ENCODE assay signal across 8 cellular contexts in genomic region chr1:34865573-34865972, GRCh38. TPM values are rescaled to one million over a fixed set of nuclear protein-coding genes. Genes with fewer than 3 reads are reported as not detected.
DNase-seq lines count a peak whose midpoint lies in the region; ATAC-seq, FAIRE-seq and TF ChIP-seq lines count a peak whose summit lies in the region.

No MANE protein-coding gene starts in this region.

- no peaks in the 10 kb centered on the region for H3K36me3 ChIP-seq in mucosa of descending colon (ENCODE audit: low read depth)

- H3K27ac ChIP-seq in A549 (peak overlapping the region; percentile 72 to 91), HL-60 (replicated peaks) (no peak overlapping the region), caudate nucleus (ENCODE audit: low read depth, low read length) (peak overlapping the region; percentile 62)

- H3K27me3 ChIP-seq in HL-60 (ENCODE audit: insufficient read depth, poor library complexity, severe bottlenecking) = no peaks in the 10 kb centered on the region

- peak overlapping the region; percentile 64 for H3K4me2 ChIP-seq in A549

- TF ChIP-seq CTCF in A549 (IDR thresholded peaks at IDR 0.05) = no peak
- TF ChIP-seq CTCF in HL-60 (IDR thresholded peaks at IDR 0.05; ENCODE audit: insufficient read depth, low read length) = no peak
- no peak for TF ChIP-seq CTCF in mucosa of descending colon (IDR thresholded peaks at IDR 0.05)

- H3K9me3 ChIP-seq in A549 (no peaks in the 10 kb centered on the region), mucosa of descending colon (no peaks in the 10 kb centered on the region)

- TF ChIP-seq RAD21 in A549 (conservative IDR thresholded peaks at IDR 0.05 in 1 of 2, IDR thresholded peaks at IDR 0.05 in 1 of 2) = no peak

- CTCF ChIA-PET in A549 (lab: Yijun Ruan, JAX) = interaction anchor here (1.2 to 6.6 kb wide), 9 partner anchors 12 to 139 kb away, joined by 3 to 45 read pairs (median 6); no protein-coding TSS in a partner anchor

- H3K4me3 ChIP-seq in A549 (peak overlapping the region; percentile 50), HL-60 (replicated peaks; ENCODE audit: insufficient read depth, low read length) (peak overlapping the region; percentile 58), mucosa of descending colon (peak overlapping the region; percentile 29)

- POLR2A ChIA-PET in A549 (lab: Yijun Ruan, JAX) = no interaction called here

- FAIRE-seq in A549 (lab: Jason Lieb, UNC) = no peak

- TF ChIP-seq POLR2A in A549 (IDR thresholded peaks at IDR 0.05; ENCODE audit: low read length) = no peak

- no CpG with 5 or more reads among the region's 25 CpGs for WGBS in A549 (ENCODE audit: missing lambda C conversion rate)

- ATAC-seq in A549 (no peak), mucosa of descending colon (peak; percentile 3)

- no peak for TF ChIP-seq EP300 in A549 (IDR thresholded peaks at IDR 0.05)

- no peak for DNase-seq in A549 (ENCODE audit: low read depth in 1 of 2, low spot score in 1 of 2)
- no peak for DNase-seq in HL-60 (ENCODE audit: low read depth in 1 of 2, low spot score in 1 of 2)
- no peak for DNase-seq in caudate nucleus (lab: John Stamatoyannopoulos, UW)
- DNase-seq in mucosa of descending colon = peak in 2 of 3 donors; percentile 48 to 52
- DNase-seq in dedifferentiated amniotic fluid mesenchymal stem cell (ENCODE audit: extremely low spot score) = no peak
- no peak for DNase-seq in central memory CD4-positive, alpha-beta T cell
- no peak for DNase-seq in kidney tubule cell (ENCODE audit: low spot score)
- DNase-seq in NCI-H2171 (lab: John Stamatoyannopoulos, UW) = no peak

- intact Hi-C loops in mucosa of descending colon (cut with DNase I, micrococcal nuclease) = no loop called here

- H3K4me1 ChIP-seq in A549 (0 out of 3 replicates have a peak, but pooled peaks cover 3% of the 10 kb centered on the region), mucosa of descending colon (ENCODE audit: low read depth) (peaks cover 21% of the 10 kb centered on the region)

TF ChIP-seq in A549, 52 proteins besides CTCF, POLR2A, EP300 and RAD21:
- TF ChIP-seq HOXB13 (CRISPR knock-in tag; IDR thresholded peaks at IDR 0.05; ENCODE audit: low read depth) (no peak), HEYL (CRISPR knock-in tag; IDR thresholded peaks at IDR 0.05) (no peak), BCL3 (IDR thresholded peaks at IDR 0.05) (no peak), ZNF302 (CRISPR knock-in tag; IDR thresholded peaks at IDR 0.05) (no peak), HES2 (IDR thresholded peaks at IDR 0.05) (no peak), FOSL2 (IDR thresholded peaks at IDR 0.05) (no peak), FOSL2 (CRISPR knock-in tag; IDR thresholded peaks at IDR 0.05) (no peak), PHF8 (IDR thresholded peaks at IDR 0.05; ENCODE audit: borderline replicate concordance, low read depth) (no peak), USF2 (IDR thresholded peaks at IDR 0.05) (no peak), MAZ (IDR thresholded peaks at IDR 0.05; ENCODE audit: borderline replicate concordance, low read depth, low read length) (no peak)

RNA-seq across cellular contexts. Expression of gene SMIM12, which starts 6.0 kb away (rescaled TPM):
- polyA plus RNA-seq in A549 (2011; rRNA removed) = 34.6 and 35.8 TPM in 2 replicates
- polyA plus RNA-seq in A549 (2012; cell fraction: cytosol; rRNA removed) = 47.9 and 48.9 TPM in 2 replicates
- polyA plus RNA-seq in A549 (2012; cell fraction: nucleus; rRNA removed) = 18.8 and 26.5 TPM in 2 replicates
- 34.5 to 37.5 TPM (median 34.6 TPM) in 3 replicates for polyA plus RNA-seq in A549 (2017; fragmentation: RNase III; extraction: RNeasy Plus Mini Kit Qiagen cat#74134 plus additional on column Dnase treatment)
- 22.3 and 25.0 TPM in 2 replicates for polyA minus RNA-seq in A549 (2011; rRNA and poly(A)+ RNA removed)
- total RNA-seq in mucosa of descending colon = 10 to 100 TPM; 50.8 to 53.8 (median 51.8) TPM

Comparison
In these comparisons a context has a peak if more than half of its experiments do, and no peak if none do; other contexts are left out.
1. DNase-seq: peak in mucosa of descending colon (2 of 3); none in A549 (0 of 2), HL-60 (0 of 2), caudate nucleus (0 of 61), dedifferentiated amniotic fluid mesenchymal stem cell (single experiment), central memory CD4-positive, alpha-beta T cell (single experiment), kidney tubule cell (single experiment) and NCI-H2171 (single experiment).
2. Peak in every context shown above with its lines, with median percentiles within 50 percentile points of each other: H3K4me3 ChIP-seq.